Comparison of ENCODE assay signal across 25 cellular contexts in genomic region chr6:131758920-131759319, GRCh38. TPM values are rescaled to one million over a fixed set of nuclear protein-coding genes. Genes with fewer than 3 reads are reported as not detected.
A peak's percentile ranks its signal among the peaks of the same experiment; 100 is the strongest.
DNase-seq lines count a peak whose midpoint lies in the region; ATAC-seq and TF ChIP-seq lines count a peak whose summit lies in the region.
"Had no signal": no experiment of that assay in that cellular context is flagged by ENCODE, and none has a peak within 500 bp of the region (broad histone marks: within the 10 kb centered on the region; RNA-seq: fewer than 3 reads in every experiment).

No MANE protein-coding gene starts in this region.

- no peak overlapping the region for H3K4me3 ChIP-seq in left ventricle myocardium inferior
- no peak overlapping the region for H3K4me3 ChIP-seq in SK-N-MC
- no peak overlapping the region for H3K4me3 ChIP-seq in gastroesophageal sphincter
- H3K4me3 ChIP-seq in aorta (ENCODE audit: low read length in 2 of 2), result no peak overlapping the region
- H3K4me3 ChIP-seq: Peyer's patch had no signal

- TF ChIP-seq CTCF in left ventricle myocardium inferior (IDR thresholded peaks at IDR 0.05; ENCODE audit: borderline replicate concordance) (no peak), gastroesophageal sphincter (IDR thresholded peaks at IDR 0.05) (no peak)

- no peak for TF ChIP-seq EP300 in gastroesophageal sphincter (IDR thresholded peaks at IDR 0.05)

- H3K4me1 ChIP-seq in left ventricle myocardium inferior (no peaks in the 10 kb centered on the region), gastroesophageal sphincter (peaks cover 0 to 2% (median 0%) of the 10 kb centered on the region in 3 donors), aorta (ENCODE audit: control insufficient read depth in 1 of 2, insufficient read depth in 2 of 2, low read length in 2 of 2) (no peaks in the 10 kb centered on the region)
- H3K4me1 ChIP-seq: BE2C, Peyer's patch had no signal

- no peak overlapping the region for H3K9ac ChIP-seq in SK-N-MC (ENCODE audit: insufficient read length)

- intact Hi-C loops in Right ventricle myocardium superior (cut with DNase I) (no loop called here), left ventricle myocardium inferior (cut with micrococcal nuclease) (no loop called here), aorta (cut with DNase I) (loop anchor here in 1 of 2 donors (2.0 kb wide), 1 partner anchor 20 kb away; no protein-coding TSS in a partner anchor)

- H3K27me3 ChIP-seq in left ventricle myocardium inferior (ENCODE audit: low read depth) (peaks cover 5% of the 10 kb centered on the region), gastroesophageal sphincter (no peaks in the 10 kb centered on the region), aorta (ENCODE audit: control insufficient read depth in 1 of 2, insufficient read depth in 2 of 2, low read length in 1 of 2) (no peaks in the 10 kb centered on the region)
- H3K27me3 ChIP-seq: BE2C, Peyer's patch had no signal

- ATAC-seq in Right ventricle myocardium superior (ENCODE audit: poor library complexity) (peak; percentile 18), gastroesophageal sphincter (peak; percentile 31), aorta (ENCODE audit: low FRiP score) (peak; percentile 67)
- ATAC-seq: HCT116, SK-N-SH treated with all-trans-retinoic acid at 6 μM for 48 hours had no signal

- H3K9me3 ChIP-seq in left ventricle myocardium inferior (replicated peaks), result no peaks in the 10 kb centered on the region
- H3K9me3 ChIP-seq in SK-N-MC (ENCODE audit: low read depth, low read length), result no peaks in the 10 kb centered on the region
- no peaks in the 10 kb centered on the region for H3K9me3 ChIP-seq in gastroesophageal sphincter
- H3K9me3 ChIP-seq in aorta (ENCODE audit: control insufficient read depth, low read length), result no peaks in the 10 kb centered on the region
- H3K9me3 ChIP-seq: BE2C, Peyer's patch had no signal

- H3K27ac ChIP-seq in left ventricle myocardium inferior (replicated peaks) (no peak overlapping the region), SK-N-MC (peak overlapping the region; percentile 100), gastroesophageal sphincter (no peak overlapping the region), aorta (ENCODE audit: low read depth in 1 of 2, low read length in 2 of 2) (no peak overlapping the region)
- H3K27ac ChIP-seq: 22Rv1, Peyer's patch had no signal

- DNase-seq in Right ventricle myocardium superior (no peak), left ventricle myocardium inferior (no peak), SK-N-MC (ENCODE audit: low read depth, low spot score) (no peak), aorta (no peak), NCI-H2196 (lab: John Stamatoyannopoulos, UW; ENCODE audit: unreplicated experiment) (no peak), GM19240 (ENCODE audit: insufficient read length, low spot score) (no peak), occipital lobe (lab: John Stamatoyannopoulos, UW) (no peak)
- DNase-seq: BE2C; CD4-positive, CD25-positive, alpha-beta regulatory T cell; COR-L47; DMS 273 treated with DMSO at 0.1 percent for 48 hours; DND-41; GOT3; NCI-H1105 treated with DMSO at 0.1 percent for 48 hours; NCI-H1694; NCI-H2081 treated with DMSO at 0.1 percent for 48 hours; Peyer's patch; SHP77 had no signal

- H3K36me3 ChIP-seq in left ventricle myocardium inferior (no peaks in the 10 kb centered on the region), SK-N-MC (ENCODE audit: insufficient read depth, low read length) (no peaks in the 10 kb centered on the region), gastroesophageal sphincter (no peaks in the 10 kb centered on the region), aorta (ENCODE audit: control insufficient read depth in 1 of 2, insufficient read depth in 2 of 2, low read length in 1 of 2) (no peaks in the 10 kb centered on the region)
- H3K36me3 ChIP-seq: BE2C, Peyer's patch had no signal

- WGBS in gastroesophageal sphincter (ENCODE audit: low coverage in 1 of 2), 2 donors, result 37 to 57% methylated on average over 4 of the region's 4 CpGs
- 3 to 6% methylated on average over 4 of the region's 4 CpGs for WGBS in aorta, 2 donors

- no peak for TF ChIP-seq POLR2A in gastroesophageal sphincter (IDR thresholded peaks at IDR 0.05)

RNA-seq across cellular contexts. Expression of gene CTAGE9, which starts 48.1 kb away (rescaled TPM):
- total RNA-seq in Right ventricle myocardium superior (not detected), left ventricle myocardium inferior (not detected), gastroesophageal sphincter (not detected), aorta (not detected), occipital lobe (not detected)
- polyA plus RNA-seq in aorta, result not detected
- total RNA-seq: CD4-positive, CD25-positive, alpha-beta regulatory T cell; G401; NCI-H460; Peyer's patch had no signal
- polyA plus RNA-seq: AG04450; CD4-positive, CD25-positive, alpha-beta regulatory T cell had no signal

RNA-seq across cellular contexts. Expression of gene ENPP1, which starts 48.9 kb away (rescaled TPM):
- 2.2 TPM for total RNA-seq in Right ventricle myocardium superior
- total RNA-seq in left ventricle myocardium inferior, result 2.9 TPM
- 10 to 100 TPM; 10.0 to 54.7 (median 12.6) TPM for total RNA-seq in gastroesophageal sphincter
- total RNA-seq in aorta, result 10 to 100 TPM; 20.2 to 35.2 TPM
- 1 to 10 TPM; 1.3 to 8.8 TPM for polyA plus RNA-seq in aorta
- 0.47 TPM for total RNA-seq in occipital lobe
- total RNA-seq: CD4-positive, CD25-positive, alpha-beta regulatory T cell; G401 had no signal

RNA-seq across cellular contexts. Expression of gene OR2A4, which starts 57.7 kb away (rescaled TPM):
- total RNA-seq in Right ventricle myocardium superior (not detected), left ventricle myocardium inferior (not detected), gastroesophageal sphincter (under 1 TPM in 1 of 4 donors, not detected in 3; 0.47 TPM), aorta (not detected), occipital lobe (not detected)
- 1 to 10 TPM in 1 of 2 donors, not detected in 1; 1.0 TPM for polyA plus RNA-seq in aorta
- total RNA-seq: CD4-positive, CD25-positive, alpha-beta regulatory T cell; G401 had no signal
- polyA plus RNA-seq: CD4-positive, CD25-positive, alpha-beta regulatory T cell had no signal
